7 cellular contexts compared by ENCODE assay signal in the genomic region with DNA sequence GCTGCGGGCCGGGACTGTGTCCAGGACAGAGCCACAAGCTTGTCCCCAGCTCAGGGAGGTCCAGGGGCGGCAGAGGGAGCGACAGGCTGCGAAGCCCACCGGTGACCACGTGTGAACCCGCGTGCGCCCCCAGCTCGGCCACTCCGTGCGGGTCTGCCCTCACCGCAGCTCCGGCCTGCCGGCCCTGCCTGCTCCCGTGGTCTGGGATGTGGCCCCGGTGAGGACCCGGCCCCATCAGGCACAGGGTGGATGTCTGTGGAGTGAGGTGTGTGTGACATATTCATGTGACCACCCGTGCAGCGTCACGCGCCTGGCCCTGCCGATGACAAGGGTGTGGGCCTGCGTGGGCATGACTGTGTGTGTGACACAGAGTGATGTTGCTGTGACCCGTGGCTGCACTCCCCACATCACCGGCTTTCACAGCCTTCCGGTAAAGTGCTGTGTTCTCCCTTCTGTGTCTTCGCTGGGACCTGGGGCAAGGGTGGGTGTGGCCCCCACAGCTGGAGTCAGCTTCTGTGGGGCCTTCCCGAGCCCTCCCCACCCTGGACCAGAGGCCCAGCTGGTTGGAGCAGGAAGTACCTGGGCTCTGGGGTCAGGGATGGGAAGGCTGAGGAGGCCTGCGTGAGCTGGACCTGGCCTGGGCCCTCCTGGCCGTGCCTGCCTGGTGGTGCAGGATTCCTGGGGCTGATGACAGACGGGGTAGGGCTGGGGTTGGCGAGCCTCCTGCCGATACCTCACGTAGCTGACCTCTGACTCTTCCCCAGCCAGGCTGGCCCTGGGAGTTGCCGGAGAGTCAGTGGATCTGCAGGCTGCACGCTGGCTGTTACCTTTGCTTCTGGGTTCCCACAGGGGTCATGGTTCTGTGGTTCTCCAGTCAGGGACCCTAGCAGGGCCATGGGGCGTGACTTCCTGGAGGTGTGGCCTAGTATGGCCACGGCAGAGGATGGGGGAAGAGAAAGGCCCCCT. TPM values are rescaled to one million over a fixed set of nuclear protein-coding genes. Genes with fewer than 3 reads are reported as not detected.
DNase-seq lines count a peak whose midpoint lies in the region; ATAC-seq and TF ChIP-seq lines count a peak whose summit lies in the region.

No MANE protein-coding gene starts in this region.

- H3K4me2 ChIP-seq in Karpas-422 (ENCODE audit: low read depth, low read length, poor library complexity, severe bottlenecking): no peak overlapping the region

- WGBS in esophagus, 2 donors: 56 to 61% methylated on average over 39 to 40 of the region's 40 CpGs

- no peak overlapping the region for H2AFZ ChIP-seq in Karpas-422 (ENCODE audit: low read length)

- H3K4me3 ChIP-seq in LNCaP clone FGC (ENCODE audit: low read depth, low read length) (peak overlapping the region; percentile 83), esophagus (ENCODE audit: low read depth in 1 of 2, low read length in 2 of 2) (peak overlapping the region; percentile 41 to 49), retinal pigment epithelial cell (ENCODE audit: low read length) (peak overlapping the region; percentile 78), Karpas-422 (ENCODE audit: low read length) (no peak overlapping the region)

- H3K27ac ChIP-seq in esophagus (ENCODE audit: low read depth in 2 of 2, low read length in 1 of 2) (peak overlapping the region; percentile 89 to 92), Karpas-422 (ENCODE audit: low read length) (no peak overlapping the region)

- no peaks in the 10 kb centered on the region for H3K9me2 ChIP-seq in Karpas-422 (replicated peaks; ENCODE audit: insufficient read depth, low read length)

- H3K9me3 ChIP-seq in esophagus (ENCODE audit: control insufficient read depth in 2 of 2, insufficient read depth in 1 of 2, low read depth in 1 of 2, low read length in 1 of 2) (peaks cover 0 to 8% of the 10 kb centered on the region in 2 donors), Karpas-422 (ENCODE audit: low read length) (no peaks in the 10 kb centered on the region)

- H3K9ac ChIP-seq in Karpas-422 (ENCODE audit: low read length): no peak overlapping the region

- TF ChIP-seq CTCF in LNCaP clone FGC (IDR thresholded peaks at IDR 0.05; ENCODE audit: control insufficient read depth, extremely low read depth, insufficient read depth): no peak
- TF ChIP-seq CTCF in retinal pigment epithelial cell (conservative IDR thresholded peaks at IDR 0.05; ENCODE audit: low read depth, low read length): no peak
- no peak for TF ChIP-seq CTCF in GM20000 (IDR thresholded peaks at IDR 0.05; ENCODE audit: extremely low read depth, missing control alignments)

- H4K20me1 ChIP-seq in Karpas-422 (ENCODE audit: insufficient read depth, low read depth, low read length): no peaks in the 10 kb centered on the region

- H3K4me1 ChIP-seq in esophagus (ENCODE audit: control insufficient read depth in 2 of 2, insufficient read depth in 2 of 2, low read length in 1 of 2) (peaks cover 2 to 27% of the 10 kb centered on the region in 2 donors), Karpas-422 (ENCODE audit: low read length) (no peaks in the 10 kb centered on the region; the same call in 1 of the 2 replicates)

- H3K27me3 ChIP-seq in esophagus (ENCODE audit: control insufficient read depth in 1 of 2, insufficient read depth in 2 of 2, low read length in 2 of 2) (peaks cover 0 to 2% of the 10 kb centered on the region in 2 donors), Karpas-422 (ENCODE audit: low read length) (no peaks in the 10 kb centered on the region)

- ATAC-seq in GM18511 (IDR thresholded peaks at IDR 0.05; ENCODE audit: unreplicated experiment): peak; percentile 9

- no peaks in the 10 kb centered on the region for H3K79me2 ChIP-seq in Karpas-422 (ENCODE audit: low read length)

- H3K36me3 ChIP-seq in esophagus (ENCODE audit: control insufficient read depth in 2 of 2, insufficient read depth in 2 of 2, low read length in 1 of 2): peaks cover 0 to 13% of the 10 kb centered on the region in 2 donors
- no peaks in the 10 kb centered on the region for H3K36me3 ChIP-seq in Karpas-422 (ENCODE audit: insufficient read depth, low read length)

- DNase-seq in LNCaP clone FGC (ENCODE audit: low read depth): no peak
- DNase-seq in retinal pigment epithelial cell (ENCODE audit: low read depth): no peak
- no peak for DNase-seq in Karpas-422
- DNase-seq in GM20000 (ENCODE audit: low spot score): no peak
- DNase-seq in NCI-H128 (lab: John Stamatoyannopoulos, UW; ENCODE audit: unreplicated experiment): no peak

RNA-seq across cellular contexts. Expression of a gene that starts 4.1 kb away (rescaled TPM):
- 10 to 100 TPM; 28.2 to 44.2 TPM for polyA plus RNA-seq in esophagus
- not detected in 2 replicates for total RNA-seq in Karpas-422 (2014; rRNA removed; shearing (Covaris generic); ENCODE audit: low replicate concordance)

RNA-seq across cellular contexts. Expression of a gene that starts 45.9 kb away (rescaled TPM):
- 10 to 100 TPM; 13.0 to 27.5 TPM for polyA plus RNA-seq in esophagus
- 10.2 and 10.4 TPM in 2 replicates for total RNA-seq in Karpas-422 (2014; rRNA removed; shearing (Covaris generic); ENCODE audit: low replicate concordance)

RNA-seq across cellular contexts. Expression of a gene that starts 50.1 kb away (rescaled TPM):
- polyA plus RNA-seq in esophagus: 10 to 100 TPM; 17.0 to 40.6 TPM
- 2.4 and 8.4 TPM in 2 replicates for total RNA-seq in Karpas-422 (2014; rRNA removed; shearing (Covaris generic); ENCODE audit: low replicate concordance)

RNA-seq across cellular contexts. Expression of a gene that starts 56.7 kb away (rescaled TPM):
- 10 to 100 TPM; 17.8 to 40.7 TPM for polyA plus RNA-seq in esophagus
- 102 and 127 TPM in 2 replicates for total RNA-seq in Karpas-422 (2014; rRNA removed; shearing (Covaris generic); ENCODE audit: low replicate concordance)
